Comparison of ENCODE assay signal across 9 cellular contexts in the genomic region with DNA sequence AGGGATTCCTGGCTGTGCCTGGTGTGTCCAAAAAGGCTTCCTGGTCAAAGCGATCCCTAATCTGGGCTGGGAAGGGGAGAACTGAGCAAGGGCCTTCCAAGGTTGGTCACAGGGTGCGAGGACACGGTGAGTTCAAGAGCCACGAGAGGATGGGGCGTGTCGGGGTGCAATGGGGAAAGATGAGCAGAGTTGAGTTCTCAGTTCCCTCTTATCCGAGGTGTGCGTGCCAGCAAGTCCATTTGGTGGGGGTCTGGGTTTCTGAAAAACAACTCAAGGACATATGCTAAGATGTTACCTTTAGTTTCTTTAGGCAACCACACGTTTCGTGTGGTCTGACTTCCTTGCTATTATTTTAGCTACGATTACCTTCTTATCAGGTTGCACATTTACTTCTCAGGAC. TPM values are rescaled to one million over a fixed set of nuclear protein-coding genes. Genes with fewer than 3 reads are reported as not detected.
DNase-seq lines count a peak whose midpoint lies in the region; ATAC-seq, FAIRE-seq and TF ChIP-seq lines count a peak whose summit lies in the region.
"Had no signal": no experiment of that assay in that cellular context is flagged by ENCODE, and none has a peak within 500 bp of the region (broad histone marks: within the 10 kb centered on the region; RNA-seq: fewer than 3 reads in every experiment).

No MANE protein-coding gene starts in this region.

- no peaks in the 10 kb centered on the region for H3K27me3 Mint-ChIP-seq in CD8-positive, alpha-beta T cell (ENCODE audit: low read depth)
- no peaks in the 10 kb centered on the region for H3K27me3 Mint-ChIP-seq in activated naive CD8-positive, alpha-beta T cell treated with anti-CD3 and anti-CD28 coated beads, Interleukin-2, amount 50 U/mL, for 24 hours
- H3K27me3 Mint-ChIP-seq in naive thymus-derived CD4-positive, alpha-beta T cell: no peaks in the 10 kb centered on the region

- POLR2A ChIA-PET in CD8-positive, alpha-beta T cell (lab: Charles Lee): interaction anchor here (1.2 to 1.5 kb wide), 2 partner anchors 11 to 14 kb away, joined by 4 to 6 read pairs; partner anchors contain the start of gene REPIN1
- POLR2A ChIA-PET in naive thymus-derived CD4-positive, alpha-beta T cell (lab: Charles Lee): interaction anchor here (0.6 to 1.5 kb wide), 4 partner anchors 11 to 24 kb away, joined by 3 to 7 read pairs (median 4); partner anchors contain the start of gene REPIN1

- peak overlapping the region; percentile 60 for H3K27ac Mint-ChIP-seq in CD8-positive, alpha-beta T cell
- no peak overlapping the region for H3K27ac Mint-ChIP-seq in activated naive CD8-positive, alpha-beta T cell treated with anti-CD3 and anti-CD28 coated beads, Interleukin-2, amount 50 U/mL, for 24 hours
- peak overlapping the region in 4 of 9 donors; percentile 61 to 79 (median 74) for H3K27ac Mint-ChIP-seq in naive thymus-derived CD4-positive, alpha-beta T cell

- H3K4me1 ChIP-seq in CD8-positive, alpha-beta T cell (ENCODE audit: insufficient read depth, low read length): peaks cover 37% of the 10 kb centered on the region
- H3K4me1 ChIP-seq in naive thymus-derived CD4-positive, alpha-beta T cell (ENCODE audit: control insufficient read depth in 2 of 2, insufficient read depth in 2 of 2, low read length in 2 of 2): peaks cover 4 to 30% of the 10 kb centered on the region in 2 donors

- H3K9me3 Mint-ChIP-seq in CD8-positive, alpha-beta T cell: no peaks in the 10 kb centered on the region
- H3K9me3 Mint-ChIP-seq in activated naive CD8-positive, alpha-beta T cell treated with anti-CD3 and anti-CD28 coated beads, Interleukin-2, amount 50 U/mL, for 24 hours: no peaks in the 10 kb centered on the region
- no peaks in the 10 kb centered on the region for H3K9me3 Mint-ChIP-seq in naive thymus-derived CD4-positive, alpha-beta T cell

- FAIRE-seq in urothelium cell line (lab: Jason Lieb, UNC): no peak

- TF ChIP-seq CTCF in CD8-positive, alpha-beta T cell (IDR thresholded peaks at IDR 0.05): no peak

- H3K4me1 Mint-ChIP-seq in CD8-positive, alpha-beta T cell (ENCODE audit: low read depth): peaks cover 45% of the 10 kb centered on the region
- H3K4me1 Mint-ChIP-seq in activated naive CD8-positive, alpha-beta T cell treated with anti-CD3 and anti-CD28 coated beads, Interleukin-2, amount 50 U/mL, for 24 hours: peaks cover 45% of the 10 kb centered on the region
- H3K4me1 Mint-ChIP-seq in naive thymus-derived CD4-positive, alpha-beta T cell: peaks cover 31 to 47% (median 39%) of the 10 kb centered on the region in 7 donors

- peaks cover 9% of the 10 kb centered on the region for H3K36me3 Mint-ChIP-seq in CD8-positive, alpha-beta T cell
- H3K36me3 Mint-ChIP-seq in activated naive CD8-positive, alpha-beta T cell treated with anti-CD3 and anti-CD28 coated beads, Interleukin-2, amount 50 U/mL, for 24 hours (ENCODE audit: low read depth): no peaks in the 10 kb centered on the region
- H3K36me3 Mint-ChIP-seq in naive thymus-derived CD4-positive, alpha-beta T cell: peaks cover 0 to 4% (median 0%) of the 10 kb centered on the region in 5 donors

- H3K27ac ChIP-seq in CD8-positive, alpha-beta T cell (ENCODE audit: low read depth, low read length): no peak overlapping the region
- H3K27ac ChIP-seq in naive thymus-derived CD4-positive, alpha-beta T cell (ENCODE audit: low read depth, low read length): no peak overlapping the region

- CTCF ChIA-PET in CD8-positive, alpha-beta T cell (lab: Charles Lee): interaction anchor here (1.2 to 1.8 kb wide), 2 partner anchors 24 to 25 kb away, joined by 4 to 8 read pairs; a partner anchor contains a TSS
- CTCF ChIA-PET in naive thymus-derived CD4-positive, alpha-beta T cell (lab: Charles Lee): no interaction called here

- no peaks in the 10 kb centered on the region for H3K27me3 ChIP-seq in CD8-positive, alpha-beta T cell (ENCODE audit: insufficient read depth, low read length)
- no peaks in the 10 kb centered on the region for H3K27me3 ChIP-seq in H7 (ENCODE audit: control insufficient read depth, insufficient read depth, low read length)
- no peaks in the 10 kb centered on the region for H3K27me3 ChIP-seq in naive thymus-derived CD4-positive, alpha-beta T cell (ENCODE audit: control insufficient read depth in 2 of 2, insufficient read depth in 2 of 2, low read length in 2 of 2)

- ATAC-seq in CD8-positive, alpha-beta T cell: no peak
- no peak for ATAC-seq in activated naive CD8-positive, alpha-beta T cell treated with anti-CD3 and anti-CD28 coated beads, Interleukin-2, amount 50 U/mL, for 24 hours
- no peak for ATAC-seq in naive thymus-derived CD4-positive, alpha-beta T cell
- no peak for ATAC-seq in GM21526 (IDR thresholded peaks at IDR 0.05; ENCODE audit: low FRiP score, unreplicated experiment)

- no peaks in the 10 kb centered on the region for H3K9me3 ChIP-seq in CD8-positive, alpha-beta T cell (ENCODE audit: low read length)
- no peaks in the 10 kb centered on the region for H3K9me3 ChIP-seq in naive thymus-derived CD4-positive, alpha-beta T cell (ENCODE audit: control insufficient read depth in 2 of 3, low read length in 3 of 3)

- H3K4me3 Mint-ChIP-seq in CD8-positive, alpha-beta T cell: peak overlapping the region; percentile 86
- peak overlapping the region; percentile 89 for H3K4me3 Mint-ChIP-seq in activated naive CD8-positive, alpha-beta T cell treated with anti-CD3 and anti-CD28 coated beads, Interleukin-2, amount 50 U/mL, for 24 hours
- peak overlapping the region; percentile 84 to 95 (median 90) for H3K4me3 Mint-ChIP-seq in naive thymus-derived CD4-positive, alpha-beta T cell

- intact Hi-C loops in CD8-positive, alpha-beta T cell (cut with DNase I, micrococcal nuclease): loop anchor here in 1 of 2 experiments (5.0 kb wide), 1 partner anchor 543 kb away; the partner anchor contains the start of gene ZNF862
- intact Hi-C loops in naive thymus-derived CD4-positive, alpha-beta T cell (cut with micrococcal nuclease): no loop called here

- in situ Hi-C loops in G401 (cut with HindIII; ENCODE audit: low sequenced_read_pairs): no loop called here

- no peak overlapping the region for H3K4me3 ChIP-seq in CD8-positive, alpha-beta T cell (ENCODE audit: low read depth, low read length)
- peak overlapping the region; percentile 96 for H3K4me3 ChIP-seq in H7 (ENCODE audit: insufficient read depth, low read depth, low read length)
- no peak overlapping the region for H3K4me3 ChIP-seq in naive thymus-derived CD4-positive, alpha-beta T cell (ENCODE audit: low read length)

- no peak for DNase-seq in CD8-positive, alpha-beta T cell
- DNase-seq in H7 (peak; percentile 33), NCI-H1417 treated with DMSO at 0.1 percent for 48 hours (lab: John Stamatoyannopoulos, UW) (no peak), urothelium cell line (ENCODE audit: low spot score) (no peak), G401 (ENCODE audit: low spot score) (no peak)
- no peak for DNase-seq in activated naive CD8-positive, alpha-beta T cell treated with anti-CD3 and anti-CD28 coated beads, Interleukin-2, amount 50 U/mL, for 24 hours
- DNase-seq in naive thymus-derived CD4-positive, alpha-beta T cell: no peak
- DNase-seq: T1000 had no signal

- no peaks in the 10 kb centered on the region for H3K36me3 ChIP-seq in CD8-positive, alpha-beta T cell (ENCODE audit: insufficient read depth, low read length)
- 0 out of 2 replicates have a peak, but pooled peaks cover under 1% of the 10 kb centered on the region for H3K36me3 ChIP-seq in H7 (replicated peaks; ENCODE audit: control insufficient read depth, insufficient read depth, low read length)
- H3K36me3 ChIP-seq in naive thymus-derived CD4-positive, alpha-beta T cell (ENCODE audit: control insufficient read depth in 2 of 3, insufficient read depth in 3 of 3, low read length in 3 of 3): no peaks in the 10 kb centered on the region

RNA-seq across cellular contexts. Expression of gene ZNF775, which starts 1.3 kb away (rescaled TPM):
- total RNA-seq in CD8-positive, alpha-beta T cell: under 1 TPM; 0.33 to 0.58 TPM
- 44.2 and 56.7 TPM in 2 replicates for total RNA-seq in H7 (2014; rRNA removed; shearing (Covaris generic))
- total RNA-seq in naive thymus-derived CD4-positive, alpha-beta T cell: 1 to 10 TPM; 1.1 to 5.7 (median 4.3) TPM
- 1 to 10 TPM; 3.3 to 7.4 TPM for polyA plus RNA-seq in naive thymus-derived CD4-positive, alpha-beta T cell
- 21.0 and 23.4 TPM in 2 replicates for total RNA-seq in G401 (2014; rRNA removed; shearing (Covaris generic))

RNA-seq across cellular contexts. Expression of gene REPIN1, which starts 11.8 kb away (rescaled TPM):
- total RNA-seq in CD8-positive, alpha-beta T cell: 10 to 100 TPM; 54.0 to 54.1 TPM
- total RNA-seq in H7 (2014; rRNA removed; shearing (Covaris generic)): 149 and 155 TPM in 2 replicates
- total RNA-seq in naive thymus-derived CD4-positive, alpha-beta T cell: 100 to 1,000 TPM in 1 of 5 experiments, 10 to 100 TPM in 4; 68.5 to 103 (median 79.7) TPM
- 10 to 100 TPM; 46.7 to 77.0 TPM for polyA plus RNA-seq in naive thymus-derived CD4-positive, alpha-beta T cell
- total RNA-seq in G401 (2014; rRNA removed; shearing (Covaris generic)): 266 and 278 TPM in 2 replicates

RNA-seq across cellular contexts. Expression of gene RARRES2, which starts 39.0 kb away (rescaled TPM):
- total RNA-seq in CD8-positive, alpha-beta T cell: not detected
- 198 and 223 TPM in 2 replicates for total RNA-seq in H7 (2014; rRNA removed; shearing (Covaris generic))
- under 1 TPM in 1 of 5 experiments, not detected in 4; 0.38 TPM for total RNA-seq in naive thymus-derived CD4-positive, alpha-beta T cell
- polyA plus RNA-seq in naive thymus-derived CD4-positive, alpha-beta T cell: not detected
- total RNA-seq in G401 (2014; rRNA removed; shearing (Covaris generic)): 5.0 and 5.9 TPM in 2 replicates

RNA-seq across cellular contexts. Expression of gene ACTR3C, which starts 57.1 kb away (rescaled TPM):
- 1 to 10 TPM; 4.0 to 4.5 TPM for total RNA-seq in CD8-positive, alpha-beta T cell
- total RNA-seq in H7 (2014; rRNA removed; shearing (Covaris generic)): 0.73 and 3.2 TPM in 2 replicates
- 10 to 100 TPM in 3 of 5 experiments, 1 to 10 TPM in 2; 7.0 to 13.2 (median 10.6) TPM for total RNA-seq in naive thymus-derived CD4-positive, alpha-beta T cell
- polyA plus RNA-seq in naive thymus-derived CD4-positive, alpha-beta T cell: 1 to 10 TPM; 4.8 to 6.2 TPM
- 0.68 and 0.98 TPM in 2 replicates for total RNA-seq in G401 (2014; rRNA removed; shearing (Covaris generic))

RNA-seq across cellular contexts. Expression of gene LRRC61, which starts 57.3 kb away (rescaled TPM):
- total RNA-seq in CD8-positive, alpha-beta T cell: 10 to 100 TPM in 1 of 2 experiments, 1 to 10 TPM in 1; 8.4 to 10.8 TPM
- total RNA-seq in H7 (2014; rRNA removed; shearing (Covaris generic)): 38.3 and 39.4 TPM in 2 replicates
- total RNA-seq in naive thymus-derived CD4-positive, alpha-beta T cell: 10 to 100 TPM in 3 of 5 experiments, 1 to 10 TPM in 2; 8.3 to 30.0 (median 11.5) TPM
- 10 to 100 TPM; 18.2 to 21.6 TPM for polyA plus RNA-seq in naive thymus-derived CD4-positive, alpha-beta T cell
- total RNA-seq in G401 (2014; rRNA removed; shearing (Covaris generic)): 3.3 TPM in 1 of 2 replicates, not detected in the other

Comparison
In these comparisons a context has a peak if more than half of its experiments do, and no peak if none do; other contexts are left out.
1. RNA of gene RARRES2, which starts 39.0 kb away (total RNA-seq): 198 to 223 TPM in H7; 5.0 to 5.9 TPM in G401, not detected in CD8-positive, alpha-beta T cell and 0.38 TPM in naive thymus-derived CD4-positive, alpha-beta T cell; every median in the first group is over 10 times any median in the second.
2. Peak in every context shown above with its lines, with median percentiles within 50 percentile points of each other: H3K4me3 Mint-ChIP-seq.